Comparison of ENCODE assay signal across 22 cellular contexts in genomic region chr10:15228426-15228825, GRCh38.
"Had no signal": no experiment of that assay in that cellular context is flagged by ENCODE, and none has a peak within 500 bp of the region (broad histone marks: within the 10 kb centered on the region; RNA-seq: fewer than 3 reads in every experiment).

No MANE protein-coding gene starts in this region.

- DNase-seq: natural killer cell; nucleus accumbens; pancreas; psoas muscle; right cardiac atrium; right lobe of liver; sigmoid colon; small intestine; stimulated activated CD4-positive, alpha-beta T cell treated with anti-CD3 and anti-CD28 coated beads, Interleukin-15, amount 100 ng/mL, for 24 hours; stimulated activated CD4-positive, alpha-beta T cell treated with anti-CD3 and anti-CD28 coated beads, Interleukin-2, amount 100 ng/mL, for 24 hours; stimulated activated CD4-positive, alpha-beta T cell treated with anti-CD3 and anti-CD28 coated beads, Interleukin-2, amount 100 ng/mL, for 48 hours; stimulated activated CD4-positive, alpha-beta T cell treated with anti-CD3 and anti-CD28 coated beads, Interleukin-4, amount 100 ng/mL, for 24 hours; stimulated activated naive B cell treated with anti-CD40 and anti-IgM and Interleukin-4, amounts not matched to agents 10 μg/mL and 1 μg/mL and 100 μg/mL, for 72 hours; stimulated activated naive CD4-positive, alpha-beta T cell treated with Interleukin-2 at 50 U/mL for 16 hours; stomach; thyroid gland; trophoblast cell; upper lobe of left lung had no signal

- H3K27ac Mint-ChIP-seq: natural killer cell; nephron; stimulated activated effector memory CD8-positive, alpha-beta T cell treated with anti-CD3 and anti-CD28 coated beads, Interleukin-12 subunit alpha, Interleukin-12 subunit beta, amount 100 ng/mL, for 72 hours; stimulated activated naive B cell treated with anti-CD40 and anti-IgM and Interleukin-4, amounts not matched to agents 10 μg/mL and 1 μg/mL and 100 μg/mL, for 72 hours; stimulated activated naive CD8-positive, alpha-beta T cell treated with anti-CD3 and anti-CD28 coated beads, Interleukin-15, Interleukin-2, amounts not matched to agents 100 ng/mL and 50 ng/mL, for 24 hours had no signal

- H3K4me3 Mint-ChIP-seq: natural killer cell; nephron; neural crest cell; stimulated activated effector memory CD8-positive, alpha-beta T cell treated with anti-CD3 and anti-CD28 coated beads, Interleukin-12 subunit alpha, Interleukin-12 subunit beta, amount 100 ng/mL, for 72 hours; stimulated activated naive B cell treated with anti-CD40 and anti-IgM and Interleukin-4, amounts not matched to agents 10 μg/mL and 1 μg/mL and 100 μg/mL, for 72 hours; stimulated activated naive CD8-positive, alpha-beta T cell treated with anti-CD3 and anti-CD28 coated beads, Interleukin-15, Interleukin-2, amounts not matched to agents 100 ng/mL and 50 ng/mL, for 24 hours had no signal

- H3K36me3 Mint-ChIP-seq: natural killer cell; stimulated activated effector memory CD8-positive, alpha-beta T cell treated with anti-CD3 and anti-CD28 coated beads, Interleukin-12 subunit alpha, Interleukin-12 subunit beta, amount 100 ng/mL, for 72 hours had no signal

- H3K4me1 Mint-ChIP-seq: natural killer cell; nephron; neural crest cell; stimulated activated effector memory CD8-positive, alpha-beta T cell treated with anti-CD3 and anti-CD28 coated beads, Interleukin-12 subunit alpha, Interleukin-12 subunit beta, amount 100 ng/mL, for 72 hours; stimulated activated naive B cell treated with anti-CD40 and anti-IgM and Interleukin-4, amounts not matched to agents 10 μg/mL and 1 μg/mL and 100 μg/mL, for 72 hours had no signal

- H3K27me3 Mint-ChIP-seq: stimulated activated naive CD8-positive, alpha-beta T cell treated with anti-CD3 and anti-CD28 coated beads, Interleukin-15, Interleukin-2, amounts not matched to agents 100 ng/mL and 50 ng/mL, for 24 hours had no signal
